ENCODE assay signal across 8 cellular contexts in genomic region chr1:43835141-43836021, GRCh38.
DNase-seq lines count a peak whose midpoint lies in the region; ATAC-seq lines count a peak whose summit lies in the region.

No MANE protein-coding gene starts in this region.

- H3K4me1 Mint-ChIP-seq in activated naive CD8-positive, alpha-beta T cell (ENCODE audit: low read depth): peaks cover 66% of the 10 kb centered on the region

- peak overlapping the region; percentile 35 for H3K4me3 Mint-ChIP-seq in activated naive CD8-positive, alpha-beta T cell

- peak overlapping the region; percentile 87 for H3K27ac Mint-ChIP-seq in activated naive CD8-positive, alpha-beta T cell

- DNase-seq in CD1c-positive myeloid dendritic cell (ENCODE audit: extremely low spot score) (peak; percentile 33), KBM-7 (peak; percentile 85), iPS-NIHi11 (ENCODE audit: low spot score) (peak; percentile 33), NCI-H1417 treated with DMSO at 0.1 percent for 48 hours (lab: John Stamatoyannopoulos, UW) (no peak), DMS153 (lab: John Stamatoyannopoulos, UW) (no peak)

- peaks cover 27% of the 10 kb centered on the region for H3K36me3 Mint-ChIP-seq in activated naive CD8-positive, alpha-beta T cell

- ATAC-seq in HG03457 (IDR thresholded peaks at IDR 0.05; ENCODE audit: unreplicated experiment): no peak
- no peak for ATAC-seq in esophagus mucosa

- no peaks in the 10 kb centered on the region for H3K27me3 Mint-ChIP-seq in activated naive CD8-positive, alpha-beta T cell

- in situ Hi-C loops in KBM-7 (cut with MboI; ENCODE audit: low pct_unique_long_range_greater_than_20kb, low sequenced_read_pairs): no loop called here

- H3K9me3 Mint-ChIP-seq in activated naive CD8-positive, alpha-beta T cell (ENCODE audit: low read depth): no peaks in the 10 kb centered on the region

Comparison
In these comparisons a context has a peak if more than half of its experiments do, and no peak if none do; other contexts are left out.
1. DNase-seq: peak in CD1c-positive myeloid dendritic cell (single experiment), KBM-7 (single experiment) and iPS-NIHi11 (single experiment); none in NCI-H1417 treated with DMSO at 0.1 percent for 48 hours (single experiment) and DMS153 (single experiment).